21 cellular contexts compared by ENCODE assay signal in genomic region chr4:3654036-3654807, GRCh38.
"Had no signal": no experiment of that assay in that cellular context is flagged by ENCODE, and none has a peak within 500 bp of the region (broad histone marks: within the 10 kb centered on the region; RNA-seq: fewer than 3 reads in every experiment).

No MANE protein-coding gene starts in this region.

- H3K4me2 ChIP-seq: SK-N-SH had no signal

- H3K9me3 ChIP-seq: MG63, SK-N-SH had no signal

- DNase-seq: Karpas-422, KG1, MG63, NCI-H1092, NCI-H1105 treated with DMSO at 0.1 percent for 48 hours, NCI-H1417 treated with DMSO at 0.1 percent for 48 hours, NCI-H187, NCI-H2029, NCI-H2081 treated with DMSO at 0.1 percent for 48 hours, NCI-H2171, NCI-H226, NCI-H446, NCI-H510A, NCI-H524 treated with DMSO at 0.1 percent for 48 hours, NCI-H69, NCI-H774, RPMI8226, SHP77, SK-N-SH, SW 1271 had no signal

- H3K9ac ChIP-seq: SK-N-SH had no signal

- FAIRE-seq: RCC 7860 had no signal

- H3K36me3 ChIP-seq: MG63 had no signal

- H3K4me3 ChIP-seq: MG63 had no signal

- H3K27me3 ChIP-seq: MG63 had no signal
